In genomic region chr3:195256639-195257453, GRCh38 we compare ENCODE assay signal across 22 cellular contexts. TPM values are rescaled to one million over a fixed set of nuclear protein-coding genes. Genes with fewer than 3 reads are reported as not detected.
DNase-seq lines count a peak whose midpoint lies in the region; ATAC-seq and TF ChIP-seq lines count a peak whose summit lies in the region.
"Had no signal": no experiment of that assay in that cellular context is flagged by ENCODE, and none has a peak within 500 bp of the region (broad histone marks: within the 10 kb centered on the region; RNA-seq: fewer than 3 reads in every experiment).

No MANE protein-coding gene starts in this region.

- no peak for TF ChIP-seq CTCF in lung (IDR thresholded peaks at IDR 0.05; ENCODE audit: control extremely low read depth, extremely low read depth)
- no peak for TF ChIP-seq CTCF in thyroid gland (IDR thresholded peaks at IDR 0.05)
- TF ChIP-seq CTCF in tibial nerve (IDR thresholded peaks at IDR 0.05) = no peak

- POLR2A ChIA-PET in CD8-positive, alpha-beta memory T cell (lab: Charles Lee) = interaction anchor here (0.7 kb wide), 1 partner anchor 570 kb away, joined by 3 read pairs; no protein-coding TSS in a partner anchor

- peaks cover 18% of the 10 kb centered on the region for H3K4me1 ChIP-seq in CD8-positive, alpha-beta memory T cell (ENCODE audit: insufficient read depth, low read length)
- H3K4me1 ChIP-seq in lung (ENCODE audit: control insufficient read depth in 2 of 2, insufficient read depth in 2 of 2, low read length in 2 of 2) (peaks cover 0 to 7% of the 10 kb centered on the region in 2 donors), thyroid gland (peaks cover 6 to 19% of the 10 kb centered on the region in 2 donors), tibial nerve (peaks cover 0 to 54% (median 10%) of the 10 kb centered on the region in 4 donors)

- H3K4me3 ChIP-seq in CD8-positive, alpha-beta memory T cell (ENCODE audit: low read length) = no peak overlapping the region
- H3K4me3 ChIP-seq in lung = no peak overlapping the region
- no peak overlapping the region for H3K4me3 ChIP-seq in thyroid gland (replicated peaks in 1 of 3)
- no peak overlapping the region for H3K4me3 ChIP-seq in tibial nerve
- H3K4me3 ChIP-seq: ascending aorta, GM23338, heart right ventricle, SJCRH30, stomach had no signal

- 96 to 97% methylated on average over 19 of the region's 19 CpGs for WGBS in lung, 2 donors
- WGBS in thyroid gland, 2 donors = 96% methylated on average over 13 to 19 of the region's 19 CpGs
- WGBS in tibial nerve, 2 donors = 91 to 99% methylated on average over 10 to 19 of the region's 19 CpGs

- H3K9me3 ChIP-seq in CD8-positive, alpha-beta memory T cell (ENCODE audit: low read length) = no peaks in the 10 kb centered on the region
- H3K9me3 ChIP-seq in lung (ENCODE audit: control insufficient read depth in 2 of 2, insufficient read depth in 1 of 2, low read length in 1 of 2) = no peaks in the 10 kb centered on the region
- no peaks in the 10 kb centered on the region for H3K9me3 ChIP-seq in thyroid gland
- no peaks in the 10 kb centered on the region for H3K9me3 ChIP-seq in tibial nerve
- H3K9me3 ChIP-seq: ascending aorta, heart right ventricle, SJCRH30, stomach had no signal

- H3K27me3 Mint-ChIP-seq in CD8-positive, alpha-beta memory T cell = no peaks in the 10 kb centered on the region
- H3K27me3 Mint-ChIP-seq: effector memory CD8-positive, alpha-beta T cell had no signal

- H3K27ac Mint-ChIP-seq in CD8-positive, alpha-beta memory T cell = peak overlapping the region in 7 of 8 donors; percentile 54 to 97 (median 72)
- H3K27ac Mint-ChIP-seq: GM23338 had no signal

- no peaks in the 10 kb centered on the region for H3K36me3 ChIP-seq in CD8-positive, alpha-beta memory T cell (ENCODE audit: insufficient read depth, low read length)
- peaks cover 0 to 2% of the 10 kb centered on the region in 2 donors for H3K36me3 ChIP-seq in lung (ENCODE audit: control insufficient read depth in 2 of 2, insufficient read depth in 2 of 2, low read length in 2 of 2)
- no peaks in the 10 kb centered on the region for H3K36me3 ChIP-seq in thyroid gland
- H3K36me3 ChIP-seq in tibial nerve = peaks cover 0 to 4% (median 0%) of the 10 kb centered on the region in 3 donors
- H3K36me3 ChIP-seq: ascending aorta, heart right ventricle, SJCRH30, stomach had no signal

- no peaks in the 10 kb centered on the region for H3K36me3 Mint-ChIP-seq in CD8-positive, alpha-beta memory T cell

- ATAC-seq in lung (ENCODE audit: insufficient read depth, low FRiP score) = no peak
- ATAC-seq: effector memory CD8-positive, alpha-beta T cell; GM23338; heart right ventricle; PC-3; sciatic nerve had no signal

- CTCF ChIA-PET in CD8-positive, alpha-beta memory T cell (lab: Charles Lee) = interaction anchor here (1.0 to 5.1 kb wide), 6 partner anchors 9 to 586 kb away, joined by 3 to 29 read pairs (median 10); partner anchors contain the start of genes LSG1 and XXYLT1

- H3K9me3 Mint-ChIP-seq in CD8-positive, alpha-beta memory T cell = no peaks in the 10 kb centered on the region
- H3K9me3 Mint-ChIP-seq: effector memory CD8-positive, alpha-beta T cell; GM23338 had no signal

- DNase-seq in CD8-positive, alpha-beta memory T cell = no peak
- DNase-seq in SK-N-DZ (ENCODE audit: low spot score) (peak; percentile 2), lung (ENCODE audit: low spot score) (peak; percentile 20), thyroid gland (no peak), tibial nerve (ENCODE audit: low spot score in 2 of 2) (no peak), NOMO-1 treated with dmso at 0.1 percent for 144 hours (lab: John Stamatoyannopoulos, UW; ENCODE audit: unreplicated experiment) (no peak)
- DNase-seq in stimulated activated CD8-positive, alpha-beta memory T cell treated with anti-CD3 and anti-CD28 coated beads, Interleukin-4, amount 100 ng/mL, for 48 hours = peak; percentile 22
- DNase-seq: activated CD4-positive, CD25-positive, alpha-beta regulatory T cell treated with anti-CD3 and anti-CD28 coated beads, Interleukin-2, amount 50 U/mL, for 72 hours; activated naive CD4-positive, alpha-beta T cell treated with Interleukin-2 at 50 U/mL for 16 hours; cerebellar nuclear complex; effector memory CD8-positive, alpha-beta T cell; GDM1; heart right ventricle; islet precursor cell; NCI-H1436 treated with DMSO at 0.1 percent for 48 hours; nucleus accumbens; PC-3; SJCRH30; stomach had no signal

- H3K4me1 Mint-ChIP-seq in CD8-positive, alpha-beta memory T cell = peaks cover 17 to 32% (median 29%) of the 10 kb centered on the region in 3 donors

- peak overlapping the region in 1 of 7 donors; percentile 13 for H3K4me3 Mint-ChIP-seq in CD8-positive, alpha-beta memory T cell
- H3K4me3 Mint-ChIP-seq: effector memory CD8-positive, alpha-beta T cell; GM23338 had no signal

- no peak for TF ChIP-seq POLR2A in thyroid gland (IDR thresholded peaks at IDR 0.05)
- TF ChIP-seq POLR2A in tibial nerve (IDR thresholded peaks at IDR 0.05) = no peak

- H3K27me3 ChIP-seq in CD8-positive, alpha-beta memory T cell (ENCODE audit: insufficient read depth, low read length, poor library complexity, severe bottlenecking) = no peaks in the 10 kb centered on the region
- H3K27me3 ChIP-seq in lung (ENCODE audit: control insufficient read depth, insufficient read depth) = no peaks in the 10 kb centered on the region
- H3K27me3 ChIP-seq in thyroid gland = no peaks in the 10 kb centered on the region
- no peaks in the 10 kb centered on the region for H3K27me3 ChIP-seq in tibial nerve
- H3K27me3 ChIP-seq: ascending aorta, heart right ventricle, SJCRH30, stomach had no signal

- no peak for TF ChIP-seq EP300 in tibial nerve (IDR thresholded peaks at IDR 0.05)

- intact Hi-C loops in thyroid gland (cut with DNase I) = loop anchor here (5.0 to 10.0 kb wide), 3 partner anchors 142 to 575 kb away; no protein-coding TSS in a partner anchor

- H3K27ac ChIP-seq in CD8-positive, alpha-beta memory T cell (ENCODE audit: low read depth, low read length) = no peak overlapping the region
- H3K27ac ChIP-seq in lung (ENCODE audit: low read depth in 1 of 2, low read length in 1 of 2) (no peak overlapping the region), thyroid gland (no peak overlapping the region), tibial nerve (no peak overlapping the region)
- H3K27ac ChIP-seq: ascending aorta, SJCRH30 had no signal

RNA-seq across cellular contexts. Expression of gene XXYLT1, which starts 14.1 kb away (rescaled TPM):
- total RNA-seq in CD8-positive, alpha-beta memory T cell = 10 to 100 TPM in 1 of 2 experiments, 1 to 10 TPM in 1; 8.3 to 10.5 TPM
- 7.9 TPM for polyA plus RNA-seq in CD8-positive, alpha-beta memory T cell
- polyA plus RNA-seq in SK-N-DZ (2014; cell fraction: cytosol; rRNA removed) = 34.7 and 43.7 TPM in 2 replicates
- 14.4 and 21.9 TPM in 2 replicates for polyA plus RNA-seq in SK-N-DZ (2014; cell fraction: nucleus; rRNA removed)
- total RNA-seq in lung (10 to 100 TPM; 13.7 to 15.4 TPM), thyroid gland (10 to 100 TPM in 3 of 4 donors, 1 to 10 TPM in 1; 9.8 to 14.6 (median 13.9) TPM), tibial nerve (10 to 100 TPM in 3 of 4 donors, 1 to 10 TPM in 1; 9.6 to 17.7 (median 13.2) TPM)
- polyA plus RNA-seq in lung = 1 to 10 TPM; 4.7 to 9.2 TPM

Comparison
In these comparisons a context has a peak if more than half of its experiments do, and no peak if none do; other contexts are left out.
1. DNase-seq: peak in SK-N-DZ (single experiment), lung (single experiment) and stimulated activated CD8-positive, alpha-beta memory T cell treated with anti-CD3 and anti-CD28 coated beads, Interleukin-4, amount 100 ng/mL, for 48 hours (single experiment); none in CD8-positive, alpha-beta memory T cell (0 of 5), thyroid gland (0 of 2), tibial nerve (0 of 2) and NOMO-1 treated with dmso at 0.1 percent for 144 hours (single experiment).